17 cellular contexts compared by ENCODE assay signal in genomic region chr16:66569131-66569530, GRCh38. TPM values are rescaled to one million over a fixed set of nuclear protein-coding genes. Genes with fewer than 3 reads are reported as not detected.
DNase-seq lines count a peak whose midpoint lies in the region; ATAC-seq, FAIRE-seq and TF ChIP-seq lines count a peak whose summit lies in the region.
"Had no signal": no experiment of that assay in that cellular context is flagged by ENCODE, and none has a peak within 500 bp of the region (broad histone marks: within the 10 kb centered on the region; RNA-seq: fewer than 3 reads in every experiment).

No MANE protein-coding gene starts in this region.

- H3K27ac ChIP-seq in breast epithelium (no peak overlapping the region), testis (no peak overlapping the region)
- H3K27ac ChIP-seq: Peyer's patch had no signal

- no TSS peak for BruUV-seq in MCF 10A (replicated peaks; lab: Mats Ljungman, UMichigan)

- H3K9me3 ChIP-seq in breast epithelium (no peaks in the 10 kb centered on the region), testis (no peaks in the 10 kb centered on the region)
- H3K9me3 ChIP-seq: Peyer's patch had no signal

- H3K4me3 Mint-ChIP-seq in MCF 10A (ENCODE audit: unreplicated experiment) (no peak overlapping the region), WTC11 (no peak overlapping the region)

- in situ Hi-C loops in astrocyte of the spinal cord (cut with HindIII; ENCODE audit: low sequenced_read_pairs), result no loop called here

- ATAC-seq in WTC11 (no peak), GM19397 (IDR thresholded peaks at IDR 0.05; ENCODE audit: unreplicated experiment) (no peak)

- H3K9me3 Mint-ChIP-seq in MCF 10A (ENCODE audit: unreplicated experiment) (no peaks in the 10 kb centered on the region), WTC11 (peaks cover 3% of the 10 kb centered on the region)

- H3K4me1 Mint-ChIP-seq in MCF 10A (ENCODE audit: insufficient read depth, unreplicated experiment), result peaks cover 16% of the 10 kb centered on the region
- no peaks in the 10 kb centered on the region for H3K4me1 Mint-ChIP-seq in WTC11

- H3K27me3 Mint-ChIP-seq in MCF 10A (ENCODE audit: insufficient read depth, unreplicated experiment), result no peaks in the 10 kb centered on the region
- H3K27me3 Mint-ChIP-seq in WTC11 (ENCODE audit: low read depth), result no peaks in the 10 kb centered on the region

- TF ChIP-seq CTCF in MCF 10A (IDR thresholded peaks at IDR 0.05; ENCODE audit: unreplicated experiment), result no peak
- TF ChIP-seq CTCF in breast epithelium (IDR thresholded peaks at IDR 0.05), result no peak
- TF ChIP-seq CTCF in astrocyte of the spinal cord (IDR thresholded peaks at IDR 0.05; ENCODE audit: low read depth, low read length), result no peak
- no peak for TF ChIP-seq CTCF in foreskin fibroblast (IDR thresholded peaks at IDR 0.05; ENCODE audit: low read depth, low read length)
- no peak for TF ChIP-seq CTCF in WTC11 (IDR thresholded peaks at IDR 0.05)
- no peak for TF ChIP-seq CTCF in testis (IDR thresholded peaks at IDR 0.05)

- H3K36me3 ChIP-seq in breast epithelium (no peaks in the 10 kb centered on the region), testis (ENCODE audit: low read depth, missing control alignments) (no peaks in the 10 kb centered on the region)

- no peak overlapping the region for H3K4me3 ChIP-seq in breast epithelium
- H3K4me3 ChIP-seq in astrocyte of the spinal cord (ENCODE audit: low read depth, low read length), result no peak overlapping the region
- H3K4me3 ChIP-seq in foreskin fibroblast (ENCODE audit: low read depth in 1 of 2, low read length in 2 of 2), result no peak overlapping the region
- no peak overlapping the region for H3K4me3 ChIP-seq in testis
- H3K4me3 ChIP-seq: Peyer's patch had no signal

- 86 to 94% methylated on average over 1 of the region's 1 CpG for WGBS in testis, 2 donors

- H3K4me1 ChIP-seq in breast epithelium (no peaks in the 10 kb centered on the region), testis (no peaks in the 10 kb centered on the region)
- H3K4me1 ChIP-seq: Peyer's patch had no signal

- H3K27ac Mint-ChIP-seq in MCF 10A (ENCODE audit: low read depth, unreplicated experiment), result peak overlapping the region; percentile 32
- H3K27ac Mint-ChIP-seq in WTC11, result no peak overlapping the region

- intact Hi-C loops in MCF 10A (cut with micrococcal nuclease), result no loop called here
- intact Hi-C loops in breast epithelium (cut with DNase I; ENCODE audit: low total_unique reads), result no loop called here
- intact Hi-C loops in testis (cut with DNase I; ENCODE audit: low total_unique reads), result no loop called here

- POLR2A ChIA-PET in MCF 10A (lab: Yijun Ruan, JAX) (interaction anchor here (1.1 to 2.9 kb wide), 8 partner anchors 10 to 126 kb away, joined by 3 to 23 read pairs (median 5); partner anchors contain the start of genes CKLF, CMTM2 and TK2), WTC11 (lab: Charles Lee) (no interaction called here)

- TF ChIP-seq POLR2A in breast epithelium (IDR thresholded peaks at IDR 0.05) (no peak), testis (IDR thresholded peaks at IDR 0.05) (no peak)

- CTCF ChIA-PET in MCF 10A (lab: Yijun Ruan, JAX), result interaction anchor here (1.4 to 2.0 kb wide), 2 partner anchors 39 to 163 kb away, joined by 6 to 10 read pairs; no protein-coding TSS in a partner anchor
- CTCF ChIA-PET in WTC11 (lab: Charles Lee), result interaction anchor here (0.7 to 2.1 kb wide), 3 partner anchors 17 to 227 kb away, joined by 3 to 6 read pairs (median 3); partner anchors contain the start of gene CKLF

- no peak for FAIRE-seq in HTR-8/SVneo (lab: Jason Lieb, UNC)

- no peaks in the 10 kb centered on the region for H3K27me3 ChIP-seq in breast epithelium
- H3K27me3 ChIP-seq in testis, result no peaks in the 10 kb centered on the region
- H3K27me3 ChIP-seq: Peyer's patch had no signal

- DNase-seq in MCF 10A (ENCODE audit: unreplicated experiment), result peak; percentile 43
- no peak for DNase-seq in breast epithelium (ENCODE audit: low spot score in 2 of 2)
- DNase-seq in astrocyte of the spinal cord (ENCODE audit: low read depth, low spot score), result peak; percentile 72
- DNase-seq in foreskin fibroblast, result peak; percentile 58 to 83
- no peak for DNase-seq in HTR-8/SVneo (ENCODE audit: insufficient read length, low spot score)
- DNase-seq in WTC11 (ENCODE audit: low spot score), result no peak
- DNase-seq in testis, result no peak
- DNase-seq: activated CD4-positive, CD25-positive, alpha-beta regulatory T cell; activated naive CD4-positive, alpha-beta T cell; GOT3; NCI-H774; Peyer's patch; substantia nigra had no signal

- H3K36me3 Mint-ChIP-seq in MCF 10A (ENCODE audit: insufficient read depth, unreplicated experiment) (peaks cover 29% of the 10 kb centered on the region), WTC11 (peaks cover 4% of the 10 kb centered on the region)

TF ChIP-seq in WTC11, 78 proteins besides CTCF, POLR2A, EP300 and RAD21 (continues in another document):
- TF ChIP-seq KAT7 (CRISPR knock-in tag; IDR thresholded peaks at IDR 0.05; ENCODE audit: borderline replicate concordance), result no peak
- no peak for TF ChIP-seq SOX15 (CRISPR knock-in tag; IDR thresholded peaks at IDR 0.05)
- no peak for TF ChIP-seq RORB (CRISPR knock-in tag; IDR thresholded peaks at IDR 0.05)
- no peak for TF ChIP-seq ZNF425 (CRISPR knock-in tag; conservative IDR thresholded peaks at IDR 0.05)
- no peak for TF ChIP-seq ESRRA (CRISPR knock-in tag; IDR thresholded peaks at IDR 0.05; ENCODE audit: borderline replicate concordance)
- TF ChIP-seq NR1H2 (CRISPR knock-in tag; IDR thresholded peaks at IDR 0.05), result no peak
- TF ChIP-seq, protein P1, sequence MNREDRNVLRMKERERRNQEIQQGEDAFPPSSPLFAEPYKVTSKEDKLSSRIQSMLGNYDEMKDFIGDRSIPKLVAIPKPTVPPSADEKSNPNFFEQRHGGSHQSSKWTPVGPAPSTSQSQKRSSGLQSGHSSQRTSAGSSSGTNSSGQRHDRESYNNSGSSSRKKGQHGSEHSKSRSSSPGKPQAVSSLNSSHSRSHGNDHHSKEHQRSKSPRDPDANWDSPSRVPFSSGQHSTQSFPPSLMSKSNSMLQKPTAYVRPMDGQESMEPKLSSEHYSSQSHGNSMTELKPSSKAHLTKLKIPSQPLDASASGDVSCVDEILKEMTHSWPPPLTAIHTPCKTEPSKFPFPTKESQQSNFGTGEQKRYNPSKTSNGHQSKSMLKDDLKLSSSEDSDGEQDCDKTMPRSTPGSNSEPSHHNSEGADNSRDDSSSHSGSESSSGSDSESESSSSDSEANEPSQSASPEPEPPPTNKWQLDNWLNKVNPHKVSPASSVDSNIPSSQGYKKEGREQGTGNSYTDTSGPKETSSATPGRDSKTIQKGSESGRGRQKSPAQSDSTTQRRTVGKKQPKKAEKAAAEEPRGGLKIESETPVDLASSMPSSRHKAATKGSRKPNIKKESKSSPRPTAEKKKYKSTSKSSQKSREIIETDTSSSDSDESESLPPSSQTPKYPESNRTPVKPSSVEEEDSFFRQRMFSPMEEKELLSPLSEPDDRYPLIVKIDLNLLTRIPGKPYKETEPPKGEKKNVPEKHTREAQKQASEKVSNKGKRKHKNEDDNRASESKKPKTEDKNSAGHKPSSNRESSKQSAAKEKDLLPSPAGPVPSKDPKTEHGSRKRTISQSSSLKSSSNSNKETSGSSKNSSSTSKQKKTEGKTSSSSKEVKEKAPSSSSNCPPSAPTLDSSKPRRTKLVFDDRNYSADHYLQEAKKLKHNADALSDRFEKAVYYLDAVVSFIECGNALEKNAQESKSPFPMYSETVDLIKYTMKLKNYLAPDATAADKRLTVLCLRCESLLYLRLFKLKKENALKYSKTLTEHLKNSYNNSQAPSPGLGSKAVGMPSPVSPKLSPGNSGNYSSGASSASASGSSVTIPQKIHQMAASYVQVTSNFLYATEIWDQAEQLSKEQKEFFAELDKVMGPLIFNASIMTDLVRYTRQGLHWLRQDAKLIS (CRISPR knock-in tag; IDR thresholded peaks at IDR 0.05; ENCODE audit: borderline replicate concordance), result no peak

RNA-seq across cellular contexts. Expression of gene CMTM1, which starts 2.9 kb away (rescaled TPM):
- total RNA-seq in MCF 10A (2022) (2.1 and 4.8 TPM in 2 replicates), breast epithelium (1 to 10 TPM; 1.6 to 2.9 (median 1.9) TPM), WTC11 (2021) (1.6 to 3.5 TPM (median 2.5 TPM) in 3 replicates), testis (10 to 100 TPM; 24.0 to 47.5 TPM)
- 103 TPM for polyA plus RNA-seq in testis (ENCODE audit: insufficient read depth, low read depth, low replicate concordance)

RNA-seq across cellular contexts. Expression of gene CMTM2, which starts 10.1 kb away (rescaled TPM):
- total RNA-seq in MCF 10A (2022), result not detected in 2 replicates
- total RNA-seq in breast epithelium, result not detected
- total RNA-seq in WTC11 (2021), result not detected in 3 replicates
- total RNA-seq in testis, result 100 to 1,000 TPM; 307 to 454 TPM
- 1,249 TPM for polyA plus RNA-seq in testis (ENCODE audit: insufficient read depth, low read depth, low replicate concordance)
- total RNA-seq: HT1080, myocyte, Peyer's patch, pulmonary artery endothelial cell had no signal

RNA-seq across cellular contexts. Expression of gene CKLF, which starts 16.8 kb away (rescaled TPM):
- total RNA-seq in MCF 10A (2022) (41.3 and 57.8 TPM in 2 replicates), breast epithelium (10 to 100 TPM; 36.6 to 62.6 (median 44.9) TPM), WTC11 (2021) (21.0 to 23.9 TPM (median 23.8 TPM) in 3 replicates), testis (10 to 100 TPM; 49.5 to 71.5 TPM)
- 128 TPM for polyA plus RNA-seq in testis (ENCODE audit: insufficient read depth, low read depth, low replicate concordance)

RNA-seq across cellular contexts. Expression of gene TK2, which starts 19.2 kb away (rescaled TPM):
- total RNA-seq in MCF 10A (2022) (31.2 and 38.2 TPM in 2 replicates), breast epithelium (10 to 100 TPM; 33.1 to 98.4 (median 40.4) TPM), WTC11 (2021) (5.0 to 7.6 TPM (median 6.7 TPM) in 3 replicates), testis (10 to 100 TPM; 51.7 to 66.8 TPM)
- 73.4 TPM for polyA plus RNA-seq in testis (ENCODE audit: insufficient read depth, low read depth, low replicate concordance)

RNA-seq across cellular contexts. Expression of gene CMTM3, which starts 35.4 kb away (rescaled TPM):
- 4.3 and 5.7 TPM in 2 replicates for total RNA-seq in MCF 10A (2022)
- 10 to 100 TPM; 19.5 to 54.9 (median 25.2) TPM for total RNA-seq in breast epithelium
- total RNA-seq in WTC11 (2021), result 19.1 to 29.1 TPM (median 28.2 TPM) in 3 replicates
- total RNA-seq in testis, result 100 to 1,000 TPM; 137 to 182 TPM
- polyA plus RNA-seq in testis (ENCODE audit: insufficient read depth, low read depth, low replicate concordance), result 149 TPM

Comparison
In these comparisons a context has a peak if more than half of its experiments do, and no peak if none do; other contexts are left out.
1. DNase-seq: peak in MCF 10A (single experiment), astrocyte of the spinal cord (single experiment) and foreskin fibroblast (2 of 2); none in breast epithelium (0 of 2), HTR-8/SVneo (single experiment), WTC11 (single experiment) and testis (single experiment).
2. RNA of gene CMTM2, which starts 10.1 kb away (total RNA-seq): 307 to 454 TPM in testis; not detected in breast epithelium, not detected in WTC11 and not detected in MCF 10A; every median in the first group is over 100 times any median in the second.